Comparison of ENCODE assay signal across 10 cellular contexts in the genomic region with DNA sequence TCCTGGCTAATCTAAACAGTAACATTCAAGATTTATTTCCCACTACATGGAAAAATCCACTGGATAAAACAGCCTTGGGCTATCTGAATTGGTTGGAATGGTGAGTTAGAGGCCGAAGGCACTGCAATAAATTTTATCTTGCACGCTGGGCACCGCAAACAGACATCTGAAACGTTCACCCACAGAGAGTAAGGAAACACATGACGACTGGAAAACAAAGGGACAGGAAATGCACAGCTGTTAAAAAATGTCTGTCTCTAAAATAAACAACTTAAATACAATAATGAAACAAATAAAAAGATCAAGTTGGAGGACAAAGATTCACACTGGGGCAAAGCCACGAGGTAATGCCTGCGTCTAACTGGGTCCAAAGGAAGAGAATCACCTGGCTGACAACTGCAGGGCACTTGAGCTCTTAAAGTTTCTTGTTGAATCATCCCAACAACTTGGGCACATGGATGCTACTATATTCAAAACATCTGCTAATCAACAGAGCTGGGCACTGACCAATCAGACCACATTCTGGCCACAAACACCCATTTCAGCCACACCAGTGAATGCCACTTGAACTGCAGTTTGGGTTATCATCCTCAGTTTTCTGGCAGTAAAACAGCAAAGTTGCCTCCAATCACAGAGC. TPM values are rescaled to one million over a fixed set of nuclear protein-coding genes. Genes with fewer than 3 reads are reported as not detected.
DNase-seq lines count a peak whose midpoint lies in the region; ATAC-seq and TF ChIP-seq lines count a peak whose summit lies in the region.
"Had no signal": no experiment of that assay in that cellular context is flagged by ENCODE, and none has a peak within 500 bp of the region (broad histone marks: within the 10 kb centered on the region; RNA-seq: fewer than 3 reads in every experiment).

No MANE protein-coding gene starts in this region.

- H3K27me3 ChIP-seq in subcutaneous abdominal adipose tissue (ENCODE audit: control insufficient read depth in 5 of 5, insufficient read depth in 4 of 5, low read length in 5 of 5) (no peaks in the 10 kb centered on the region), MG63 (no peaks in the 10 kb centered on the region)

- H3K9me3 Mint-ChIP-seq in HFFc6: no peaks in the 10 kb centered on the region
- no peaks in the 10 kb centered on the region for H3K9me3 Mint-ChIP-seq in activated CD8-positive, alpha-beta memory T cell treated with anti-CD3 and anti-CD28 coated beads, Interleukin-2, amount 10 ng/mL, durations not matched to agents 7 days and 5 days (ENCODE audit: low read depth)

- no peaks in the 10 kb centered on the region for H3K36me3 ChIP-seq in subcutaneous abdominal adipose tissue (ENCODE audit: control insufficient read depth in 5 of 5, insufficient read depth in 5 of 5, low read length in 5 of 5)
- no peaks in the 10 kb centered on the region for H3K36me3 ChIP-seq in MG63

- H3K27me3 Mint-ChIP-seq in HFFc6 (ENCODE audit: insufficient read depth): no peaks in the 10 kb centered on the region
- H3K27me3 Mint-ChIP-seq in activated CD8-positive, alpha-beta memory T cell treated with anti-CD3 and anti-CD28 coated beads, Interleukin-2, amount 10 ng/mL, durations not matched to agents 7 days and 5 days: peaks cover 8% of the 10 kb centered on the region
- H3K27me3 Mint-ChIP-seq: stimulated activated naive B cell treated with anti-CD40 and anti-IgM and Interleukin-4, amounts not matched to agents 10 μg/mL and 1 μg/mL and 100 μg/mL, for 72 hours had no signal

- H3K9ac ChIP-seq in subcutaneous abdominal adipose tissue (ENCODE audit: low read length in 5 of 5): no peak overlapping the region

- peaks cover 37% of the 10 kb centered on the region for H3K4me1 Mint-ChIP-seq in HFFc6 (ENCODE audit: low read depth)
- peaks cover 8% of the 10 kb centered on the region for H3K4me1 Mint-ChIP-seq in activated CD8-positive, alpha-beta memory T cell treated with anti-CD3 and anti-CD28 coated beads, Interleukin-2, amount 10 ng/mL, durations not matched to agents 7 days and 5 days

- no peak overlapping the region; the same call in 1 of the 2 replicates for H3K4me3 Mint-ChIP-seq in HFFc6
- H3K4me3 Mint-ChIP-seq in activated CD8-positive, alpha-beta memory T cell treated with anti-CD3 and anti-CD28 coated beads, Interleukin-2, amount 10 ng/mL, durations not matched to agents 7 days and 5 days: no peak overlapping the region
- H3K4me3 Mint-ChIP-seq: stimulated activated naive B cell treated with anti-CD40 and anti-IgM and Interleukin-4, amounts not matched to agents 10 μg/mL and 1 μg/mL and 100 μg/mL, for 72 hours had no signal

- H3K4me3 ChIP-seq in subcutaneous abdominal adipose tissue (ENCODE audit: low read depth in 1 of 5, low read length in 5 of 5) (no peak overlapping the region), MG63 (no peak overlapping the region)
- H3K4me3 ChIP-seq: skin epidermis had no signal

- peak overlapping the region; percentile 68 for H3K27ac ChIP-seq in subcutaneous abdominal adipose tissue (ENCODE audit: low read depth, low read length)

- intact Hi-C loops in left colon (cut with DNase I, micrococcal nuclease): loop anchor here in 1 of 2 donors (10.0 kb wide), 1 partner anchor 395 kb away; no protein-coding TSS in a partner anchor

- peak; percentile 64 for ATAC-seq in left colon
- no peak for ATAC-seq in activated CD8-positive, alpha-beta memory T cell treated with anti-CD3 and anti-CD28 coated beads, Interleukin-2, amount 10 ng/mL, durations not matched to agents 7 days and 5 days
- ATAC-seq: stimulated activated naive B cell treated with anti-CD40 and anti-IgM and Interleukin-4, amounts not matched to agents 10 μg/mL and 1 μg/mL and 100 μg/mL, for 72 hours had no signal

- peak; percentile 47 for DNase-seq in HFFc6
- DNase-seq in SW480 (ENCODE audit: low spot score): peak; percentile 7
- no peak for DNase-seq in left colon
- no peak for DNase-seq in stimulated activated CD4-positive, alpha-beta T cell treated with anti-CD3 and anti-CD28 coated beads, Interleukin-15, amount 100 ng/mL, for 24 hours
- DNase-seq in activated CD8-positive, alpha-beta memory T cell treated with anti-CD3 and anti-CD28 coated beads, Interleukin-2, amount 10 ng/mL, durations not matched to agents 7 days and 5 days: no peak
- no peak for DNase-seq in MG63
- DNase-seq: SIG-M5; stimulated activated naive B cell treated with anti-CD40 and anti-IgM and Interleukin-4, amounts not matched to agents 10 μg/mL and 1 μg/mL and 100 μg/mL, for 72 hours had no signal

- no peak overlapping the region for H3K27ac Mint-ChIP-seq in HFFc6
- H3K27ac Mint-ChIP-seq in activated CD8-positive, alpha-beta memory T cell treated with anti-CD3 and anti-CD28 coated beads, Interleukin-2, amount 10 ng/mL, durations not matched to agents 7 days and 5 days: no peak overlapping the region
- H3K27ac Mint-ChIP-seq: stimulated activated naive B cell treated with anti-CD40 and anti-IgM and Interleukin-4, amounts not matched to agents 10 μg/mL and 1 μg/mL and 100 μg/mL, for 72 hours had no signal

- CTCF ChIA-PET in activated CD8-positive, alpha-beta memory T cell treated with anti-CD3 and anti-CD28 coated beads, Interleukin-2, amount 10 ng/mL, durations not matched to agents 7 days and 5 days (lab: Charles Lee): interaction anchor here (0.7 to 2.0 kb wide), 4 partner anchors 22 to 40 kb away, joined by 3 to 5 read pairs (median 4); no protein-coding TSS in a partner anchor

- no peak for TF ChIP-seq CTCF in HFFc6 (IDR thresholded peaks at IDR 0.05)

- no peaks in the 10 kb centered on the region for H3K36me3 Mint-ChIP-seq in HFFc6 (ENCODE audit: low read depth)
- H3K36me3 Mint-ChIP-seq in activated CD8-positive, alpha-beta memory T cell treated with anti-CD3 and anti-CD28 coated beads, Interleukin-2, amount 10 ng/mL, durations not matched to agents 7 days and 5 days: no peaks in the 10 kb centered on the region
- H3K36me3 Mint-ChIP-seq: stimulated activated naive B cell treated with anti-CD40 and anti-IgM and Interleukin-4, amounts not matched to agents 10 μg/mL and 1 μg/mL and 100 μg/mL, for 72 hours had no signal

- H3K9me3 ChIP-seq in subcutaneous abdominal adipose tissue (ENCODE audit: control insufficient read depth in 5 of 5, low read length in 5 of 5): no peaks in the 10 kb centered on the region
- no peaks in the 10 kb centered on the region for H3K9me3 ChIP-seq in MG63

- peaks cover 2 to 52% (median 16%) of the 10 kb centered on the region in 5 donors for H3K4me1 ChIP-seq in subcutaneous abdominal adipose tissue (ENCODE audit: control insufficient read depth in 5 of 5, insufficient read depth in 5 of 5, low read length in 5 of 5)

RNA-seq across cellular contexts. Expression of gene ABCA4, which starts 51.2 kb away (rescaled TPM):
- total RNA-seq in HFFc6 (2021; fragmentation: NEBNext Ultra II Directional; extraction: Animal tissue kit (Norgen Biotek cat#: 25700)): under 1 TPM in 3 of 6 experiments, not detected in 3; 0.03 to 0.09 (median 0.05) TPM
- total RNA-seq in left colon: 1 to 10 TPM in 1 of 2 donors, not detected in 1; 1.2 TPM
- total RNA-seq in activated CD8-positive, alpha-beta memory T cell treated with anti-CD3 and anti-CD28 coated beads, Interleukin-2, amount 10 ng/mL, durations not matched to agents 7 days and 5 days: not detected
- total RNA-seq in MG63 (2014; rRNA removed; shearing (Covaris generic); ENCODE audit: low replicate concordance): 1.7 and 4.8 TPM in 2 replicates

Comparison
In these comparisons a context has a peak if more than half of its experiments do, and no peak if none do; other contexts are left out.
1. DNase-seq: peak in HFFc6 (single experiment) and SW480 (single experiment); none in left colon (0 of 2), stimulated activated CD4-positive, alpha-beta T cell treated with anti-CD3 and anti-CD28 coated beads, Interleukin-15, amount 100 ng/mL, for 24 hours (single experiment), activated CD8-positive, alpha-beta memory T cell treated with anti-CD3 and anti-CD28 coated beads, Interleukin-2, amount 10 ng/mL, durations not matched to agents 7 days and 5 days (single experiment) and MG63 (single experiment).